In genomic region chr3:165817160-165817709, GRCh38 we compare ENCODE assay signal across 26 cellular contexts. TPM values are rescaled to one million over a fixed set of nuclear protein-coding genes. Genes with fewer than 3 reads are reported as not detected.
DNase-seq lines count a peak whose midpoint lies in the region; ATAC-seq, FAIRE-seq and TF ChIP-seq lines count a peak whose summit lies in the region.
"Had no signal": no experiment of that assay in that cellular context is flagged by ENCODE, and none has a peak within 500 bp of the region (broad histone marks: within the 10 kb centered on the region; RNA-seq: fewer than 3 reads in every experiment).

No MANE protein-coding gene starts in this region.

- H3K4me2 ChIP-seq in HCT116 (ENCODE audit: low read length), result no peak overlapping the region
- H3K4me2 ChIP-seq: A549; BLaER1 treated with 17β-estradiol and CSF1 and Interleukin-3, amounts not matched to agents 10 nM and 100 nM; GM23338 had no signal

- H3K4me1 ChIP-seq in HCT116 (ENCODE audit: control insufficient read depth in 1 of 2, insufficient read depth in 2 of 2, low read length in 2 of 2) (no peaks in the 10 kb centered on the region), lung (ENCODE audit: control insufficient read depth in 2 of 2, insufficient read depth in 2 of 2, low read length in 2 of 2) (no peaks in the 10 kb centered on the region)
- H3K4me1 ChIP-seq: A549; BLaER1 treated with 17β-estradiol and CSF1 and Interleukin-3, amounts not matched to agents 10 nM and 100 nM had no signal

- no peak overlapping the region for H3K9ac ChIP-seq in HCT116 (ENCODE audit: low read length)
- H3K9ac ChIP-seq: BLaER1 treated with 17β-estradiol and CSF1 and Interleukin-3, amounts not matched to agents 10 nM and 100 nM had no signal

- H3K9me3 ChIP-seq in HCT116 (ENCODE audit: control insufficient read depth in 1 of 2, insufficient read depth in 1 of 2, low read depth in 1 of 2, low read length in 2 of 2), result no peaks in the 10 kb centered on the region
- H3K9me3 ChIP-seq in lung (ENCODE audit: control insufficient read depth in 2 of 2, insufficient read depth in 1 of 2, low read length in 1 of 2), result no peaks in the 10 kb centered on the region
- H3K9me3 ChIP-seq: A549; BE2C; BLaER1 treated with 17β-estradiol and CSF1 and Interleukin-3, amounts not matched to agents 10 nM and 100 nM had no signal

- H4K20me1 ChIP-seq in HCT116 (ENCODE audit: insufficient read depth), result no peaks in the 10 kb centered on the region
- H4K20me1 ChIP-seq: BLaER1 treated with 17β-estradiol and CSF1 and Interleukin-3, amounts not matched to agents 10 nM and 100 nM had no signal

- CTCF ChIA-PET in HCT116 (lab: Charles Lee), result no interaction called here
- CTCF ChIA-PET in GM10248 (lab: Yijun Ruan, JAX), result interaction anchor here (1.4 kb wide), 1 partner anchor 13 kb away, joined by 3 read pairs; no protein-coding TSS in a partner anchor

- H3K27ac ChIP-seq in HCT116 (ENCODE audit: low read depth, low read length) (no peak overlapping the region), lung (ENCODE audit: low read depth in 1 of 2, low read length in 1 of 2) (no peak overlapping the region)
- H3K27ac ChIP-seq: A549; BLaER1 treated with 17β-estradiol and CSF1 and Interleukin-3, amounts not matched to agents 10 nM and 100 nM had no signal

- peak overlapping the region; percentile 39 for H2AFZ ChIP-seq in HCT116 (ENCODE audit: low read depth, low read length, poor library complexity, severe bottlenecking)
- H2AFZ ChIP-seq: GM23338 had no signal

- FAIRE-seq in urothelium cell line (lab: Jason Lieb, UNC), result no peak
- FAIRE-seq: D721Med, GM19239 had no signal

- RAD21 ChIA-PET in HCT116 (lab: Charles Lee; ENCODE audit: low non-redundant PET in 1 of 2, low total read pairs in 2 of 2, uncharacterized antibody in 2 of 2, unreplicated experiment in 2 of 2), result no interaction called here

- POLR2A ChIA-PET in HCT116 (lab: Charles Lee), result no interaction called here
- POLR2A ChIA-PET in GM10248 (lab: Yijun Ruan, JAX), result no interaction called here

- no peaks in the 10 kb centered on the region for H3K27me3 ChIP-seq in HCT116 (ENCODE audit: insufficient read depth, low read length)
- no peaks in the 10 kb centered on the region for H3K27me3 ChIP-seq in lung (ENCODE audit: control insufficient read depth, insufficient read depth)
- H3K27me3 ChIP-seq: BE2C; BLaER1 treated with 17β-estradiol and CSF1 and Interleukin-3, amounts not matched to agents 10 nM and 100 nM had no signal

- no peak for TF ChIP-seq CTCF in HCT116 (IDR thresholded peaks at IDR 0.05 in 2 of 3, conservative IDR thresholded peaks at IDR 0.05 in 1 of 3; ENCODE audit: borderline replicate concordance in 1 of 3, insufficient read depth in 1 of 3, low read depth in 2 of 3, low read length in 2 of 3)
- TF ChIP-seq CTCF in fibroblast of pulmonary artery (IDR thresholded peaks at IDR 0.05; ENCODE audit: low read length, missing control alignments), result no peak
- TF ChIP-seq CTCF in lung (IDR thresholded peaks at IDR 0.05; ENCODE audit: control extremely low read depth, extremely low read depth), result no peak
- TF ChIP-seq CTCF in GM10248 (IDR thresholded peaks at IDR 0.05; ENCODE audit: control extremely low read depth, extremely low read depth, low read depth, missing control alignments), result no peak

- BruUV-seq in HCT116 (replicated peaks; lab: Mats Ljungman, UMichigan), result no TSS peak

- no peak for DNase-seq in HCT116 (ENCODE audit: low read depth, low spot score)
- DNase-seq in amniotic epithelial cell (ENCODE audit: low read depth), result peak; percentile 89
- peak; percentile 13 for DNase-seq in fibroblast of pulmonary artery (ENCODE audit: low read depth)
- no peak for DNase-seq in lung (ENCODE audit: low spot score)
- DNase-seq in GM10248 (ENCODE audit: extremely low spot score), result no peak
- DNase-seq in urothelium cell line (ENCODE audit: low spot score), result no peak
- DNase-seq in activated CD4-positive, alpha-beta T cell treated with anti-CD3 and anti-CD28 coated beads, Interleukin-2, amount 50 U/mL, for 48 hours, result no peak
- DNase-seq in posterior vena cava (ENCODE audit: low spot score), result no peak
- DNase-seq: 8988T; ACHN; AML-193; BE2C; CD4-positive, alpha-beta T cell; CD8-positive, alpha-beta memory T cell; DMS 273 treated with DMSO at 0.1 percent for 48 hours; DMS79; EL; GDM1; H9; HFFc6 had no signal

- ATAC-seq in HCT116, result no peak
- peak; percentile 53 for ATAC-seq in lung (ENCODE audit: insufficient read depth, low FRiP score)
- ATAC-seq: A549, GM23338 had no signal

- no peak for TF ChIP-seq POLR2A in HCT116 (IDR thresholded peaks at IDR 0.05; ENCODE audit: borderline replicate concordance, extremely low read depth, insufficient read depth, insufficient read length)

- intact Hi-C loops in HCT116 (cut with micrococcal nuclease) (no loop called here), posterior vena cava (cut with DNase I) (no loop called here)

- H3K4me3 ChIP-seq in HCT116 (replicated peaks in 1 of 2; ENCODE audit: low read depth in 1 of 2, low read length in 2 of 2) (no peak overlapping the region), fibroblast of pulmonary artery (replicated peaks; ENCODE audit: low read depth, low read length) (no peak overlapping the region), lung (no peak overlapping the region)
- H3K4me3 ChIP-seq: A549; BLaER1 treated with 17β-estradiol and CSF1 and Interleukin-3, amounts not matched to agents 10 nM and 100 nM; GM23338 had no signal

- H3K36me3 ChIP-seq in HCT116 (ENCODE audit: control insufficient read depth in 1 of 2, insufficient read depth in 2 of 2, low read length in 2 of 2) (no peaks in the 10 kb centered on the region), lung (ENCODE audit: control insufficient read depth in 2 of 2, insufficient read depth in 2 of 2, low read length in 2 of 2) (no peaks in the 10 kb centered on the region)
- H3K36me3 ChIP-seq: BE2C; BLaER1 treated with 17β-estradiol and CSF1 and Interleukin-3, amounts not matched to agents 10 nM and 100 nM had no signal

- WGBS in lung, 2 donors, result 91% methylated on average over 3 of the region's 3 CpGs

- H3K79me2 ChIP-seq in HCT116 (ENCODE audit: insufficient read depth, low read length), result no peaks in the 10 kb centered on the region

- no peak for TF ChIP-seq RAD21 in HCT116 (IDR thresholded peaks at IDR 0.05; ENCODE audit: low read depth)

- no peaks in the 10 kb centered on the region for H3K9me2 ChIP-seq in HCT116 (ENCODE audit: insufficient read depth)

TF ChIP-seq in HCT116, 20 proteins besides CTCF, POLR2A, EP300 and RAD21:
- no peak for TF ChIP-seq ZFX (IDR thresholded peaks at IDR 0.05)
- no peak for TF ChIP-seq TCF7L2 (IDR thresholded peaks at IDR 0.05; ENCODE audit: borderline replicate concordance, extremely low read depth, insufficient read depth, insufficient read length)
- TF ChIP-seq SRF (IDR thresholded peaks at IDR 0.05; ENCODE audit: low read depth), result no peak
- no peak for TF ChIP-seq CEBPB (IDR thresholded peaks at IDR 0.05; ENCODE audit: low read depth)
- TF ChIP-seq EZH2 (IDR thresholded peaks at IDR 0.05), result no peak
- TF ChIP-seq FOSL1 (IDR thresholded peaks at IDR 0.05; ENCODE audit: low read depth), result no peak
- TF ChIP-seq ZNF274 (IDR thresholded peaks at IDR 0.05; ENCODE audit: low read depth, low read length), result no peak
- no peak for TF ChIP-seq SIN3A (IDR thresholded peaks at IDR 0.05; ENCODE audit: low read depth)
- no peak for TF ChIP-seq SP1 (IDR thresholded peaks at IDR 0.05; ENCODE audit: low read depth)
- TF ChIP-seq EGR1 (IDR thresholded peaks at IDR 0.05; ENCODE audit: low read depth), result no peak
- no peak for TF ChIP-seq CBX3 (IDR thresholded peaks at IDR 0.05; ENCODE audit: low read depth)
- no peak for TF ChIP-seq ATF3 (IDR thresholded peaks at IDR 0.05)
- TF ChIP-seq YY1 (IDR thresholded peaks at IDR 0.05; ENCODE audit: extremely low read depth, insufficient replicate concordance, low read depth, low read length), result no peak
- no peak for TF ChIP-seq EZH2phosphoT487 (IDR thresholded peaks at IDR 0.05; ENCODE audit: borderline replicate concordance)
- TF ChIP-seq, protein P1, sequence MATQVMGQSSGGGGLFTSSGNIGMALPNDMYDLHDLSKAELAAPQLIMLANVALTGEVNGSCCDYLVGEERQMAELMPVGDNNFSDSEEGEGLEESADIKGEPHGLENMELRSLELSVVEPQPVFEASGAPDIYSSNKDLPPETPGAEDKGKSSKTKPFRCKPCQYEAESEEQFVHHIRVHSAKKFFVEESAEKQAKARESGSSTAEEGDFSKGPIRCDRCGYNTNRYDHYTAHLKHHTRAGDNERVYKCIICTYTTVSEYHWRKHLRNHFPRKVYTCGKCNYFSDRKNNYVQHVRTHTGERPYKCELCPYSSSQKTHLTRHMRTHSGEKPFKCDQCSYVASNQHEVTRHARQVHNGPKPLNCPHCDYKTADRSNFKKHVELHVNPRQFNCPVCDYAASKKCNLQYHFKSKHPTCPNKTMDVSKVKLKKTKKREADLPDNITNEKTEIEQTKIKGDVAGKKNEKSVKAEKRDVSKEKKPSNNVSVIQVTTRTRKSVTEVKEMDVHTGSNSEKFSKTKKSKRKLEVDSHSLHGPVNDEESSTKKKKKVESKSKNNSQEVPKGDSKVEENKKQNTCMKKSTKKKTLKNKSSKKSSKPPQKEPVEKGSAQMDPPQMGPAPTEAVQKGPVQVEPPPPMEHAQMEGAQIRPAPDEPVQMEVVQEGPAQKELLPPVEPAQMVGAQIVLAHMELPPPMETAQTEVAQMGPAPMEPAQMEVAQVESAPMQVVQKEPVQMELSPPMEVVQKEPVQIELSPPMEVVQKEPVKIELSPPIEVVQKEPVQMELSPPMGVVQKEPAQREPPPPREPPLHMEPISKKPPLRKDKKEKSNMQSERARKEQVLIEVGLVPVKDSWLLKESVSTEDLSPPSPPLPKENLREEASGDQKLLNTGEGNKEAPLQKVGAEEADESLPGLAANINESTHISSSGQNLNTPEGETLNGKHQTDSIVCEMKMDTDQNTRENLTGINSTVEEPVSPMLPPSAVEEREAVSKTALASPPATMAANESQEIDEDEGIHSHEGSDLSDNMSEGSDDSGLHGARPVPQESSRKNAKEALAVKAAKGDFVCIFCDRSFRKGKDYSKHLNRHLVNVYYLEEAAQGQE (IDR thresholded peaks at IDR 0.05; ENCODE audit: low read depth), result no peak
- TF ChIP-seq POLR2AphosphoS5 (IDR thresholded peaks at IDR 0.05; ENCODE audit: low read depth, low read length), result no peak

RNA-seq across cellular contexts. Expression of gene BCHE, which starts 20.0 kb away (rescaled TPM):
- total RNA-seq in HCT116 (2021; ENCODE audit: unreplicated experiment) (not detected), lung (10 to 100 TPM in 1 of 2 donors, 1 to 10 TPM in 1; 4.1 to 47.8 TPM), posterior vena cava (10 to 100 TPM; 14.0 to 35.6 TPM)
- not detected in 2 replicates for polyA plus RNA-seq in HCT116 (2012)
- 1 to 10 TPM; 1.7 to 4.5 TPM for polyA plus RNA-seq in lung
- total RNA-seq: CD4-positive, alpha-beta T cell; CD8-positive, alpha-beta memory T cell; HFFc6 had no signal
- polyA plus RNA-seq: CD14-positive monocyte; CD8-positive, alpha-beta memory T cell had no signal

Comparison
In these comparisons a context has a peak if more than half of its experiments do, and no peak if none do; other contexts are left out.
1. DNase-seq: peak in amniotic epithelial cell (single experiment) and fibroblast of pulmonary artery (single experiment); none in HCT116 (single experiment), lung (single experiment), GM10248 (single experiment), urothelium cell line (single experiment), activated CD4-positive, alpha-beta T cell treated with anti-CD3 and anti-CD28 coated beads, Interleukin-2, amount 50 U/mL, for 48 hours (0 of 2) and posterior vena cava (single experiment).